In genomic region chrX:17376381-17377046, GRCh38 we compare ENCODE assay signal across 8 cellular contexts. TPM values are rescaled to one million over a fixed set of nuclear protein-coding genes. Genes with fewer than 3 reads are reported as not detected.
A peak's percentile ranks its signal among the peaks of the same experiment; 100 is the strongest.
DNase-seq lines count a peak whose midpoint lies in the region; ATAC-seq and TF ChIP-seq lines count a peak whose summit lies in the region.

No MANE protein-coding gene starts in this region.

- peak overlapping the region; percentile 12; the same call in 1 of the 2 replicates for H4K5ac ChIP-seq in IMR-90 (ENCODE audit: low read depth, low read length)

- BruUV-seq in IMR-90 (replicated peaks; lab: Mats Ljungman, UMichigan): no TSS peak

- H2AK5ac ChIP-seq in IMR-90 (ENCODE audit: low read depth, low read length): no peak overlapping the region

- H3K27ac ChIP-seq in IMR-90 (ENCODE audit: insufficient read depth, low read length): peak overlapping the region; percentile 32; the same call in 1 of the 2 replicates
- peak overlapping the region in 3 of 59 donors; percentile 20 to 53 (median 36) for H3K27ac ChIP-seq in dorsolateral prefrontal cortex
- H3K27ac ChIP-seq in muscle layer of colon (ENCODE audit: low read depth, low read length): peak overlapping the region; percentile 63

- H3K14ac ChIP-seq in IMR-90 (replicated peaks; ENCODE audit: low read depth, low read length): no peak overlapping the region

- ATAC-seq in IMR-90 (ENCODE audit: low read depth) (no peak), HG03521 (IDR thresholded peaks at IDR 0.05; ENCODE audit: unreplicated experiment) (no peak), GM18907 (IDR thresholded peaks at IDR 0.05; ENCODE audit: unreplicated experiment) (no peak)

- H3K9me3 Mint-ChIP-seq in CD14-positive monocyte: peaks cover 3 to 21% (median 11%) of the 10 kb centered on the region in 7 donors

- H3K9me3 ChIP-seq in IMR-90 (ENCODE audit: control insufficient read depth, insufficient read depth, low read length): no peaks in the 10 kb centered on the region
- no peaks in the 10 kb centered on the region for H3K9me3 ChIP-seq in muscle layer of colon (ENCODE audit: low read length)

- H2BK5ac ChIP-seq in IMR-90 (ENCODE audit: low read depth, low read length, poor library complexity, severe bottlenecking): no peak overlapping the region

- H3K4me3 ChIP-seq in IMR-90 (ENCODE audit: insufficient read depth, low read depth, low read length) (peak overlapping the region; percentile 98), dorsolateral prefrontal cortex (peak overlapping the region; percentile 29 to 70 (median 55)), muscle layer of colon (ENCODE audit: low read depth in 1 of 2, low read length in 2 of 2) (peak overlapping the region; percentile 68 to 70)

- H3K4ac ChIP-seq in IMR-90 (ENCODE audit: low read depth, low read length): no peak overlapping the region; the same call in 1 of the 2 replicates

- peak overlapping the region; percentile 61; the same call in 1 of the 2 replicates for H4K91ac ChIP-seq in IMR-90 (ENCODE audit: insufficient read depth, low read depth, low read length)

- H3K4me1 ChIP-seq in IMR-90 (ENCODE audit: control insufficient read depth, insufficient read depth, low read length) (no peaks in the 10 kb centered on the region), muscle layer of colon (ENCODE audit: insufficient read depth, low read length) (no peaks in the 10 kb centered on the region)

- CTCF ChIA-PET in IMR-90 (lab: Yijun Ruan, JAX): no interaction called here

- peak overlapping the region; percentile 78 for H3K4me2 ChIP-seq in IMR-90 (ENCODE audit: low read depth, low read length)

- no peak overlapping the region for H3K56ac ChIP-seq in IMR-90 (ENCODE audit: extremely low read depth, insufficient read depth, low read length)

- intact Hi-C loops in IMR-90 (cut with micrococcal nuclease) (loop anchor here (2.0 to 5.0 kb wide), 3 partner anchors 96 to 361 kb away; partner anchors contain the start of gene SCML1), dorsolateral prefrontal cortex (cut with DNase I) (no loop called here), CD14-positive monocyte (cut with micrococcal nuclease) (no loop called here)

- H4K20me1 ChIP-seq in IMR-90 (ENCODE audit: insufficient read depth, low read length): no peaks in the 10 kb centered on the region; the same call in 1 of the 2 replicates

- H2AK9ac ChIP-seq in IMR-90 (replicated peaks; ENCODE audit: low read depth, low read length, poor library complexity): no peak overlapping the region

- no peak overlapping the region for H2BK20ac ChIP-seq in IMR-90 (ENCODE audit: low read depth, low read length)

- peak; percentile 22 for DNase-seq in ACHN
- DNase-seq in IMR-90: no peak
- DNase-seq in dorsolateral prefrontal cortex: no peak
- no peak for DNase-seq in CD1c-positive myeloid dendritic cell (ENCODE audit: extremely low spot score)
- no peak for DNase-seq in CD14-positive monocyte (ENCODE audit: low spot score)

- TF ChIP-seq POLR2A in IMR-90 (IDR thresholded peaks at IDR 0.05; ENCODE audit: low read depth, low read length): no peak

- H3K23ac ChIP-seq in IMR-90 (ENCODE audit: low read depth, low read length): no peak overlapping the region; the same call in 1 of the 2 replicates

- H3K4me1 Mint-ChIP-seq in CD14-positive monocyte: peaks cover 3% of the 10 kb centered on the region

- 40% methylated on average over 1 of the region's 37 CpGs; no CpG with 5 or more reads in 1 of the 2 experiments for WGBS in IMR-90 (ENCODE audit: extremely low coverage in 2 of 2, insufficient read length in 1 of 2), 2 experiments

- no peaks in the 10 kb centered on the region for H3K36me3 Mint-ChIP-seq in CD14-positive monocyte

- no peak for TF ChIP-seq RAD21 in IMR-90 (IDR thresholded peaks at IDR 0.05; ENCODE audit: low read length)

- peak overlapping the region; percentile 85 for H2AFZ ChIP-seq in IMR-90 (replicated peaks; ENCODE audit: low read length, poor library complexity)

- 0 out of 4 replicates have a peak overlapping the region, but pooled peaks of 1 of the 2 experiments have one; percentile 47 for H4K8ac ChIP-seq in IMR-90 (ENCODE audit: low read depth in 2 of 2, low read length in 2 of 2)

- dilution Hi-C loops in IMR-90 (cut with HindIII; ENCODE audit: low sequenced_read_pairs, unreplicated experiment): no loop called here

- H3K27ac Mint-ChIP-seq in CD14-positive monocyte: no peak overlapping the region

- POLR2A ChIA-PET in IMR-90 (lab: Charles Lee; ENCODE audit: unreplicated experiment): no interaction called here

- peak overlapping the region; percentile 37 for H3K18ac ChIP-seq in IMR-90 (ENCODE audit: low read depth, low read length)

- H3K9me1 ChIP-seq in IMR-90 (ENCODE audit: insufficient read depth, low read length): no peaks in the 10 kb centered on the region

- peaks cover 57 to 89% (median 68%) of the 10 kb centered on the region in 3 donors for H3K27me3 Mint-ChIP-seq in CD14-positive monocyte (ENCODE audit: low read depth in 3 of 3)

- H3K79me1 ChIP-seq in IMR-90 (ENCODE audit: low read depth in 1 of 2, low read length in 2 of 2): peaks cover 0 to 2% of the 10 kb centered on the region in 2 experiments; a peak in 1 of 4 replicates

- TF ChIP-seq CTCF in IMR-90 (conservative IDR thresholded peaks at IDR 0.05; ENCODE audit: low read depth, low read length) (no peak), dorsolateral prefrontal cortex (IDR thresholded peaks at IDR 0.05 in 54 of 56, conservative IDR thresholded peaks at IDR 0.05 in 2 of 56; ENCODE audit: low read depth in 1 of 56, partially characterized antibody in 56 of 56) (no peak), CD14-positive monocyte (IDR thresholded peaks at IDR 0.05) (no peak)

- no peak overlapping the region for H2BK120ac ChIP-seq in IMR-90 (ENCODE audit: low read depth, low read length)

- H3K27me3 ChIP-seq in IMR-90 (ENCODE audit: control insufficient read depth, insufficient read depth, low read length) (peaks cover 2% of the 10 kb centered on the region), dorsolateral prefrontal cortex (peaks cover 0 to 59% (median 14%) of the 10 kb centered on the region in 45 donors), muscle layer of colon (ENCODE audit: control insufficient read depth in 1 of 2, insufficient read depth in 2 of 2, low read length in 2 of 2) (peaks cover 0 to 11% of the 10 kb centered on the region in 2 donors)

- H3K36me3 ChIP-seq in IMR-90 (ENCODE audit: control insufficient read depth, insufficient read depth, low read length): no peaks in the 10 kb centered on the region
- H3K36me3 ChIP-seq in muscle layer of colon (ENCODE audit: insufficient read depth, low read length): no peaks in the 10 kb centered on the region

- peak overlapping the region in 1 of 2 donors; percentile 73 for H3K4me3 Mint-ChIP-seq in CD14-positive monocyte

- H2BK15ac ChIP-seq in IMR-90 (ENCODE audit: low read depth, low read length): no peak overlapping the region

- peak overlapping the region; percentile 75 for H3K9ac ChIP-seq in IMR-90 (ENCODE audit: low read depth, low read length)
- peak overlapping the region; percentile 71 for H3K9ac ChIP-seq in muscle layer of colon (ENCODE audit: low read length)

- in situ Hi-C loops in ACHN (cut with HindIII; ENCODE audit: low pct_ligation_motif_present, low pct_unique_long_range_greater_than_20kb, low sequenced_read_pairs) (no loop called here), IMR-90 (cut with MboI; ENCODE audit: low sequenced_read_pairs) (loop anchor here (10.0 kb wide), 1 partner anchor 148 kb away; no protein-coding TSS in a partner anchor)

TF ChIP-seq in IMR-90, 13 proteins besides CTCF, POLR2A, EP300 and RAD21:
- TF ChIP-seq SMC3 (IDR thresholded peaks at IDR 0.05; ENCODE audit: low read depth, low read length) (no peak), ELK1 (IDR thresholded peaks at IDR 0.05; ENCODE audit: borderline replicate concordance, low read depth, low read length) (no peak), FOS (IDR thresholded peaks at IDR 0.05; ENCODE audit: low read depth, low read length) (no peak)

RNA-seq across cellular contexts. Expression of gene NHS, which starts 1.5 kb away (rescaled TPM):
- total RNA-seq in IMR-90 (2012; rRNA removed) (0.83 and 0.90 TPM in 2 replicates), dorsolateral prefrontal cortex (10 to 100 TPM in 81 of 120 experiments, 1 to 10 TPM in 39; 2.9 to 22.7 (median 11.6) TPM)
- polyA plus RNA-seq in IMR-90 (2012; rRNA removed) (0.36 TPM in 2 replicates), CD14-positive monocyte (1 to 10 TPM in 1 of 2 donors, under 1 TPM in 1; 0.86 to 1.3 TPM)
- 0.08 and 0.13 TPM in 2 replicates for polyA plus RNA-seq in IMR-90 (2012; cell fraction: cytosol; rRNA removed)
- polyA plus RNA-seq in IMR-90 (2012; cell fraction: nucleus; rRNA removed; ENCODE audit: low replicate concordance): 0.55 and 1.3 TPM in 2 replicates
